ENCODE assay signal across 11 cellular contexts in the genomic region with DNA sequence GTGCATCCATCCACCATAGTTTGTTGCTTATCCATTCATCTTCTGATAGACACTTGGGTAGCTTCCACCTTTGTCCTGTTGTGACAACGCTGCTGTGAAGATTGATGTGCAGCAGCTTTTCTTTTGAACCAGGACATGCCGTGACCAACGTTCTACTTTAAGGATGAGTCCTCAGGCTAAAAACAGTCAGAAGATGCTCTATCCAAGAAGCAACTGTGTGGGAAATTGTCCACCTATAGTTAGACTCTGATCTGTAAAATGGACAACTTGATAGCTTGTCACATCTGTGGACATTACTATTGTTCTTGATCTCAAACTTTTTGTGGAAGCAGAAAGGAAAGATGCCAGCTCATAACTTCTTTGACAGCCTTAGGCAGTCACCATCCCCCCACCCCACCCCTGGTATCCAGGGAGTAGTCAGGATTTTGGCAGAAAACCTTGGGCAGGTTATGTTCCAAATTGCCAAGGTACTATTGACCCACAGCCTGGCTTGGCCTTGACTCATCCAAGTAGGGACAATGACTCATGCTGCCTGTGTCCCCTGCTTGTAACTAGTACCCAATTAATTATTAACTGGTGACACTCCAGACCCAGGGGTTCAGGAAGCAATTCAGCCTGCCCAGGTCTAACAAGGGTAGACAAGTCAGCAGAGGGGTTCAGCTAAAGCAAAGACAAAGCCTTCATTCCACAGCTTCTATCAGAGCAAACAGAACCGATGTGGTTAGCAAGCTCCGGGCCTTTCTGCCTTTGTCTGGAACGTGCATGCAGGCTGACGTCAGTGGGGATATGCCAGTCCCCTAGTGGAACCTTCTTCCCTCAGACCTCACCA.
DNase-seq lines count a peak whose midpoint lies in the region; ATAC-seq and TF ChIP-seq lines count a peak whose summit lies in the region.
"Had no signal": no experiment of that assay in that cellular context is flagged by ENCODE, and none has a peak within 500 bp of the region (broad histone marks: within the 10 kb centered on the region; RNA-seq: fewer than 3 reads in every experiment).

No MANE protein-coding gene starts in this region.

- DNase-seq in left ventricle myocardium inferior (no peak), heart right ventricle (no peak), body of pancreas (peak; percentile 93 to 98 (median 96)), mucosa of descending colon (peak in 1 of 3 donors; percentile 46), DMS153 treated with DMSO at 0.1 percent for 48 hours (lab: John Stamatoyannopoulos, UW; ENCODE audit: unreplicated experiment) (no peak), NCI-H1417 treated with DMSO at 0.1 percent for 48 hours (lab: John Stamatoyannopoulos, UW) (no peak), A673 (ENCODE audit: low spot score) (no peak), KBM-7 (no peak)
- DNase-seq: activated naive CD4-positive, alpha-beta T cell treated with anti-CD3 and anti-CD28 coated beads, Interleukin-2, amount 50 U/mL, for 16 hours; effector memory CD4-positive, alpha-beta T cell had no signal

- H3K36me3 ChIP-seq in left ventricle myocardium inferior, result peaks cover 17% of the 10 kb centered on the region
- H3K36me3 ChIP-seq in heart right ventricle, result peaks cover 0 to 35% (median 0%) of the 10 kb centered on the region in 9 donors
- H3K36me3 ChIP-seq in body of pancreas (replicated peaks in 1 of 2; ENCODE audit: insufficient read depth in 1 of 2, low read depth in 2 of 2), result no peaks in the 10 kb centered on the region
- no peaks in the 10 kb centered on the region for H3K36me3 ChIP-seq in mucosa of descending colon (ENCODE audit: low read depth)
- H3K36me3 ChIP-seq in A673 (ENCODE audit: insufficient read depth, low read length, poor library complexity, severe bottlenecking), result no peaks in the 10 kb centered on the region

- intact Hi-C loops in left ventricle myocardium inferior (cut with micrococcal nuclease), result loop anchor here (5.0 to 10.0 kb wide), 2 partner anchors 135 to 303 kb away; partner anchors contain the start of gene EEPD1
- intact Hi-C loops in heart right ventricle (cut with DNase I), result loop anchor here (2.0 to 10.0 kb wide), 11 partner anchors 78 to 305 kb away; partner anchors contain the start of gene EEPD1 (in 2 of the 10)
- intact Hi-C loops in body of pancreas (cut with DNase I), result no loop called here
- intact Hi-C loops in mucosa of descending colon (cut with DNase I, micrococcal nuclease), result loop anchor here in 1 of 2 donors (5.0 kb wide), 1 partner anchor 303 kb away; no protein-coding TSS in a partner anchor
- intact Hi-C loops in A673 (cut with micrococcal nuclease; ENCODE audit: unreplicated experiment), result loop anchor here (2.0 kb wide), 1 partner anchor 373 kb away; no protein-coding TSS in a partner anchor

- H3K4me3 ChIP-seq in left ventricle myocardium inferior, result no peak overlapping the region
- H3K4me3 ChIP-seq in heart right ventricle, result no peak overlapping the region
- no peak overlapping the region for H3K4me3 ChIP-seq in body of pancreas
- H3K4me3 ChIP-seq in mucosa of descending colon, result no peak overlapping the region
- H3K4me3 ChIP-seq in A673 (ENCODE audit: low read depth, low read length, poor library complexity, severe bottlenecking), result no peak overlapping the region

- POLR2A ChIA-PET in A673 (lab: Charles Lee; ENCODE audit: low non-redundant PET), result no interaction called here

- H3K27me3 ChIP-seq in left ventricle myocardium inferior (ENCODE audit: low read depth) (no peaks in the 10 kb centered on the region), heart right ventricle (no peaks in the 10 kb centered on the region), body of pancreas (no peaks in the 10 kb centered on the region), A673 (replicated peaks; ENCODE audit: insufficient read depth, low read depth, low read length, poor library complexity) (no peaks in the 10 kb centered on the region)

- WGBS in heart right ventricle, 2 donors, result 74 to 89% methylated on average over 7 of the region's 7 CpGs
- WGBS in body of pancreas, 2 donors, result 28 to 62% methylated on average over 3 to 7 of the region's 7 CpGs

- in situ Hi-C loops in KBM-7 (cut with MboI; ENCODE audit: low pct_unique_long_range_greater_than_20kb, low sequenced_read_pairs), result no loop called here

- peak overlapping the region; percentile 87 for H3K27ac ChIP-seq in left ventricle myocardium inferior (replicated peaks)
- peak overlapping the region in 5 of 10 donors; percentile 13 to 92 (median 30) for H3K27ac ChIP-seq in heart right ventricle
- H3K27ac ChIP-seq in body of pancreas, result peak overlapping the region; percentile 89 to 99 (median 95)
- H3K27ac ChIP-seq in A673 (ENCODE audit: low read depth, low read length, poor library complexity, severe bottlenecking), result no peak overlapping the region

- BruUV-seq in A673 (replicated peaks; lab: Mats Ljungman, UMichigan), result no TSS peak

- no peak for ATAC-seq in heart right ventricle
- ATAC-seq in body of pancreas, result peak; percentile 91
- peak; percentile 69 for ATAC-seq in mucosa of descending colon
- ATAC-seq: activated CD4-positive, CD25-positive, alpha-beta regulatory T cell treated with anti-CD3 and anti-CD28 coated beads, Interleukin-2, amount 50 U/mL, for 24 hours had no signal

- no peaks in the 10 kb centered on the region for H3K9me3 ChIP-seq in left ventricle myocardium inferior (replicated peaks)
- no peaks in the 10 kb centered on the region for H3K9me3 ChIP-seq in heart right ventricle
- H3K9me3 ChIP-seq in body of pancreas, result no peaks in the 10 kb centered on the region
- H3K9me3 ChIP-seq in mucosa of descending colon, result no peaks in the 10 kb centered on the region
- no peaks in the 10 kb centered on the region for H3K9me3 ChIP-seq in A673 (ENCODE audit: low read depth, low read length, poor library complexity, severe bottlenecking)

- peak in 2 of 3 donors; percentile 59 to 77 for TF ChIP-seq POLR2A in body of pancreas (IDR thresholded peaks at IDR 0.05)

- TF ChIP-seq CTCF in left ventricle myocardium inferior (IDR thresholded peaks at IDR 0.05; ENCODE audit: borderline replicate concordance) (no peak), heart right ventricle (IDR thresholded peaks at IDR 0.05) (no peak), body of pancreas (IDR thresholded peaks at IDR 0.05) (peak in 1 of 7 experiments; percentile 29), mucosa of descending colon (IDR thresholded peaks at IDR 0.05) (no peak), A673 (conservative IDR thresholded peaks at IDR 0.05; ENCODE audit: low read depth, low read length) (no peak)

- CTCF ChIA-PET in A673 (lab: Charles Lee), result interaction anchor here (0.6 to 1.2 kb wide), 2 partner anchors 11 to 18 kb away, joined by 3 to 4 read pairs; no protein-coding TSS in a partner anchor

- H3K4me1 ChIP-seq in left ventricle myocardium inferior (peaks cover 63% of the 10 kb centered on the region), heart right ventricle (peaks cover 0 to 68% (median 44%) of the 10 kb centered on the region in 9 donors), body of pancreas (peaks cover 74% of the 10 kb centered on the region), mucosa of descending colon (ENCODE audit: low read depth) (peaks cover 40% of the 10 kb centered on the region), A673 (ENCODE audit: insufficient read depth, low read length, poor library complexity, severe bottlenecking) (peaks cover 5% of the 10 kb centered on the region)

Comparison
In these comparisons a context has a peak if more than half of its experiments do, and no peak if none do; other contexts are left out.
1. DNase-seq: peak in body of pancreas (4 of 4); none in left ventricle myocardium inferior (single experiment), heart right ventricle (0 of 2), DMS153 treated with DMSO at 0.1 percent for 48 hours (single experiment), NCI-H1417 treated with DMSO at 0.1 percent for 48 hours (single experiment), A673 (single experiment) and KBM-7 (single experiment).
2. ATAC-seq: peak in body of pancreas (single experiment) and mucosa of descending colon (single experiment); none in heart right ventricle (0 of 8).